In genomic region chr1:212414328-212415106, GRCh38 we compare ENCODE assay signal across 1 cellular context.
TF ChIP-seq lines count a peak whose summit lies in the region.

Gene PACC1 (minus strand): TSS chr1:212414886. CDS start chr1:212414757, 129 bp downstream.

TF ChIP-seq in IMR-90, 13 proteins besides CTCF, POLR2A, EP300 and RAD21 (continued from another document):
- no peak for TF ChIP-seq FOS (IDR thresholded peaks at IDR 0.05; ENCODE audit: low read depth, low read length)
TF ChIP-seq in IMR-90: peak in this region for 4.
